Comparison of ENCODE assay signal across 8 cellular contexts in genomic region chr15:64893481-64894394, GRCh38. TPM values are rescaled to one million over a fixed set of nuclear protein-coding genes. Genes with fewer than 3 reads are reported as not detected.
DNase-seq lines count a peak whose midpoint lies in the region; ATAC-seq and TF ChIP-seq lines count a peak whose summit lies in the region.

No MANE protein-coding gene starts in this region.

- POLR2A ChIA-PET in activated CD8-positive, alpha-beta T cell treated with anti-CD3 and anti-CD28 coated beads, Interleukin-2, amount 10 ng/mL, durations not matched to agents 7 days and 5 days (lab: Charles Lee): interaction anchor here (0.7 to 4.4 kb wide), 26 partner anchors 11 to 506 kb away, joined by 3 to 55 read pairs (median 6); partner anchors contain the start of genes ANKDD1A, CLPX, PARP16 and PIF1

- H3K9me3 Mint-ChIP-seq in activated CD8-positive, alpha-beta T cell treated with anti-CD3 and anti-CD28 coated beads, Interleukin-2, amount 10 ng/mL, durations not matched to agents 7 days and 5 days (ENCODE audit: insufficient read depth): no peaks in the 10 kb centered on the region

- peak; percentile 72 for TF ChIP-seq POLR2A in GM10847 (IDR thresholded peaks at IDR 0.05; ENCODE audit: extremely low read depth, insufficient read length)

- H3K27ac Mint-ChIP-seq in activated CD8-positive, alpha-beta T cell treated with anti-CD3 and anti-CD28 coated beads, Interleukin-2, amount 10 ng/mL, durations not matched to agents 7 days and 5 days: peak overlapping the region; percentile 100

- H3K4me3 Mint-ChIP-seq in activated CD8-positive, alpha-beta T cell treated with anti-CD3 and anti-CD28 coated beads, Interleukin-2, amount 10 ng/mL, durations not matched to agents 7 days and 5 days: peak overlapping the region; percentile 82

- H3K27me3 Mint-ChIP-seq in activated CD8-positive, alpha-beta T cell treated with anti-CD3 and anti-CD28 coated beads, Interleukin-2, amount 10 ng/mL, durations not matched to agents 7 days and 5 days (ENCODE audit: low read depth): no peaks in the 10 kb centered on the region

- peak; percentile 64 for ATAC-seq in HG02571 (IDR thresholded peaks at IDR 0.05; ENCODE audit: unreplicated experiment)
- ATAC-seq in activated CD8-positive, alpha-beta T cell treated with anti-CD3 and anti-CD28 coated beads, Interleukin-2, amount 10 ng/mL, durations not matched to agents 7 days and 5 days: peak; percentile 80

- CTCF ChIA-PET in activated CD8-positive, alpha-beta T cell treated with anti-CD3 and anti-CD28 coated beads, Interleukin-2, amount 10 ng/mL, durations not matched to agents 7 days and 5 days (lab: Charles Lee): interaction anchor here (0.6 to 5.6 kb wide), 22 partner anchors 9 to 411 kb away, joined by 3 to 114 read pairs (median 6); partner anchors contain the start of genes ANKDD1A, PIF1 and RNU5B-1

- peaks cover 6% of the 10 kb centered on the region for H3K36me3 Mint-ChIP-seq in activated CD8-positive, alpha-beta T cell treated with anti-CD3 and anti-CD28 coated beads, Interleukin-2, amount 10 ng/mL, durations not matched to agents 7 days and 5 days (ENCODE audit: low read depth)

- H3K4me1 Mint-ChIP-seq in activated CD8-positive, alpha-beta T cell treated with anti-CD3 and anti-CD28 coated beads, Interleukin-2, amount 10 ng/mL, durations not matched to agents 7 days and 5 days (ENCODE audit: low read depth): peaks cover 72% of the 10 kb centered on the region

- DNase-seq in NCI-H1930 (lab: John Stamatoyannopoulos, UW) (peak; percentile 64 to 74), lung microvascular endothelial cell (ENCODE audit: low read depth in 2 of 2) (peak; percentile 98 to 100), cerebellar nuclear complex (lab: John Stamatoyannopoulos, UW) (no peak)
- DNase-seq in activated CD8-positive, alpha-beta T cell treated with anti-CD3 and anti-CD28 coated beads, Interleukin-2, amount 10 ng/mL, durations not matched to agents 7 days and 5 days: peak; percentile 99
- DNase-seq in effector CD4-positive, alpha-beta T cell: peak; percentile 92
- peak; percentile 90 to 92 (median 91) for DNase-seq in stimulated activated CD4-positive, alpha-beta T cell treated with anti-CD3 and anti-CD28 coated beads, TNF-alpha, amount 100 ng/mL, for 1 hour (ENCODE audit: low read depth in 3 of 3, low spot score in 1 of 3)

RNA-seq across cellular contexts. Expression of gene ANKDD1A, which starts 18.0 kb away (rescaled TPM):
- total RNA-seq in activated CD8-positive, alpha-beta T cell treated with anti-CD3 and anti-CD28 coated beads, Interleukin-2, amount 10 ng/mL, durations not matched to agents 7 days and 5 days: 1 to 10 TPM; 9.1 to 9.5 TPM
- total RNA-seq in lung microvascular endothelial cell: 3.0 and 3.7 TPM in 2 replicates

RNA-seq across cellular contexts. Expression of gene PLEKHO2, which starts 52.0 kb away (rescaled TPM):
- 10 to 100 TPM; 25.8 to 26.4 TPM for total RNA-seq in activated CD8-positive, alpha-beta T cell treated with anti-CD3 and anti-CD28 coated beads, Interleukin-2, amount 10 ng/mL, durations not matched to agents 7 days and 5 days
- 47.1 and 62.7 TPM in 2 replicates for total RNA-seq in lung microvascular endothelial cell

Comparison
In these comparisons a context has a peak if more than half of its experiments do, and no peak if none do; other contexts are left out.
1. DNase-seq: peak in NCI-H1930 (2 of 2), activated CD8-positive, alpha-beta T cell treated with anti-CD3 and anti-CD28 coated beads, Interleukin-2, amount 10 ng/mL, durations not matched to agents 7 days and 5 days (single experiment), effector CD4-positive, alpha-beta T cell (single experiment), lung microvascular endothelial cell (2 of 2) and stimulated activated CD4-positive, alpha-beta T cell treated with anti-CD3 and anti-CD28 coated beads, TNF-alpha, amount 100 ng/mL, for 1 hour (3 of 3); none in cerebellar nuclear complex (0 of 2).